ENCODE assay signal across 13 cellular contexts in genomic region chr1:151368745-151369610, GRCh38. TPM values are rescaled to one million over a fixed set of nuclear protein-coding genes. Genes with fewer than 3 reads are reported as not detected.
DNase-seq lines count a peak whose midpoint lies in the region; ATAC-seq and TF ChIP-seq lines count a peak whose summit lies in the region.
"Had no signal": no experiment of that assay in that cellular context is flagged by ENCODE, and none has a peak within 500 bp of the region (broad histone marks: within the 10 kb centered on the region; RNA-seq: fewer than 3 reads in every experiment).

No MANE protein-coding gene starts in this region.

- no peak overlapping the region for H2BK120ac ChIP-seq in mesenchymal stem cell (ENCODE audit: low read depth, low read length)

- peaks cover 6% of the 10 kb centered on the region for H3K79me1 ChIP-seq in mesenchymal stem cell (replicated peaks; ENCODE audit: low read length, poor library complexity, severe bottlenecking)

- H2BK5ac ChIP-seq in mesenchymal stem cell (ENCODE audit: low read depth, low read length, poor library complexity, severe bottlenecking), result no peak overlapping the region

- H3K23ac ChIP-seq in mesenchymal stem cell (ENCODE audit: low read length in 2 of 2), result peak overlapping the region in 1 of 2 experiments; percentile 87

- H2AFZ ChIP-seq in mesenchymal stem cell (ENCODE audit: low read depth, low read length), result no peak overlapping the region
- H2AFZ ChIP-seq: neural progenitor cell had no signal

- H3K27ac ChIP-seq in left ventricle myocardium inferior (replicated peaks), result peak overlapping the region; percentile 89
- peak overlapping the region; percentile 76 for H3K27ac ChIP-seq in lower lobe of right lung
- peak overlapping the region; percentile 82 for H3K27ac ChIP-seq in upper lobe of right lung
- no peak overlapping the region for H3K27ac ChIP-seq in foreskin keratinocyte
- no peak overlapping the region for H3K27ac ChIP-seq in mesenchymal stem cell (ENCODE audit: low read length, poor library complexity, severe bottlenecking)
- H3K27ac ChIP-seq: neural progenitor cell had no signal

- H3K36me3 ChIP-seq in left ventricle myocardium inferior (peaks cover 38% of the 10 kb centered on the region), lower lobe of right lung (peaks cover 56% of the 10 kb centered on the region), upper lobe of right lung (peaks cover 44% of the 10 kb centered on the region), mesenchymal stem cell (ENCODE audit: control insufficient read depth in 1 of 2, insufficient read depth in 2 of 2, low read depth in 1 of 2, low read length in 2 of 2) (peaks cover 36 to 52% of the 10 kb centered on the region in 2 experiments)
- H3K36me3 ChIP-seq: neural progenitor cell had no signal

- H3K18ac ChIP-seq in mesenchymal stem cell (ENCODE audit: low read depth in 1 of 2, low read length in 2 of 2), result no peak overlapping the region

- intact Hi-C loops in left ventricle myocardium inferior (cut with micrococcal nuclease), result no loop called here
- intact Hi-C loops in Right ventricle myocardium inferior (cut with DNase I), result no loop called here
- intact Hi-C loops in lower lobe of right lung (cut with DNase I), result no loop called here
- intact Hi-C loops in upper lobe of right lung (cut with DNase I), result no loop called here

- H2AK5ac ChIP-seq in mesenchymal stem cell (ENCODE audit: low read length, severe bottlenecking), result no peak overlapping the region

- no peak for DNase-seq in left ventricle myocardium inferior
- DNase-seq in Right ventricle myocardium inferior (ENCODE audit: missing footprints), result no peak
- DNase-seq in NCI-H774 (lab: John Stamatoyannopoulos, UW), result peak; percentile 17
- DNase-seq in lower lobe of right lung, result peak; percentile 32
- no peak for DNase-seq in upper lobe of right lung
- no peak for DNase-seq in foreskin keratinocyte
- no peak for DNase-seq in activated CD4-positive, CD25-positive, alpha-beta regulatory T cell (lab: John Stamatoyannopoulos, UW)
- no peak for DNase-seq in mesenchymal stem cell
- DNase-seq: activated CD4-positive, alpha-beta T cell treated with anti-CD3 and anti-CD28 coated beads, Interleukin-2, amount 50 U/mL, for 4 hours; activated naive CD4-positive, alpha-beta T cell treated with anti-CD3 and anti-CD28 coated beads, Interleukin-2, amount 10 ng/mL, durations not matched to agents 7 days and 5 days; T-cell had no signal

- no peak overlapping the region for H3K9ac ChIP-seq in mesenchymal stem cell (ENCODE audit: low read length)
- H3K9ac ChIP-seq: neural progenitor cell had no signal

- H3K14ac ChIP-seq in mesenchymal stem cell (ENCODE audit: low read length in 2 of 2), result peak overlapping the region in 1 of 2 experiments; percentile 22

- peaks cover 64% of the 10 kb centered on the region for H3K4me1 ChIP-seq in left ventricle myocardium inferior
- peaks cover 49% of the 10 kb centered on the region for H3K4me1 ChIP-seq in lower lobe of right lung
- H3K4me1 ChIP-seq in upper lobe of right lung, result peaks cover 31% of the 10 kb centered on the region
- H3K4me1 ChIP-seq in foreskin keratinocyte, result no peaks in the 10 kb centered on the region
- H3K4me1 ChIP-seq in mesenchymal stem cell (ENCODE audit: control insufficient read depth, insufficient read depth, low read depth, low read length), result peaks cover 20% of the 10 kb centered on the region

- H3K9me3 ChIP-seq in left ventricle myocardium inferior (replicated peaks) (no peaks in the 10 kb centered on the region), lower lobe of right lung (no peaks in the 10 kb centered on the region), upper lobe of right lung (no peaks in the 10 kb centered on the region), mesenchymal stem cell (ENCODE audit: control insufficient read depth, low read length) (no peaks in the 10 kb centered on the region)

- H4K91ac ChIP-seq in mesenchymal stem cell (ENCODE audit: low read length), result no peak overlapping the region

- no peak overlapping the region for H2BK15ac ChIP-seq in mesenchymal stem cell (ENCODE audit: low read depth, poor library complexity, severe bottlenecking)

- H4K8ac ChIP-seq in mesenchymal stem cell (ENCODE audit: low read length), result no peak overlapping the region

- TF ChIP-seq CTCF in left ventricle myocardium inferior (IDR thresholded peaks at IDR 0.05; ENCODE audit: borderline replicate concordance) (no peak), lower lobe of right lung (IDR thresholded peaks at IDR 0.05) (no peak), upper lobe of right lung (IDR thresholded peaks at IDR 0.05) (no peak), foreskin keratinocyte (conservative IDR thresholded peaks at IDR 0.05) (no peak)

- no peak overlapping the region for H3K4me2 ChIP-seq in mesenchymal stem cell (ENCODE audit: low read length, poor library complexity, severe bottlenecking)
- H3K4me2 ChIP-seq: neural progenitor cell had no signal

- peak overlapping the region; percentile 69 for H3K4me3 ChIP-seq in left ventricle myocardium inferior
- H3K4me3 ChIP-seq in lower lobe of right lung, result peak overlapping the region; percentile 70
- H3K4me3 ChIP-seq in upper lobe of right lung, result no peak overlapping the region
- no peak overlapping the region for H3K4me3 ChIP-seq in mesenchymal stem cell (ENCODE audit: insufficient read depth in 1 of 2, low read depth in 1 of 2, low read length in 2 of 2)
- H3K4me3 ChIP-seq: neural progenitor cell had no signal

- H2BK12ac ChIP-seq in mesenchymal stem cell (ENCODE audit: low read length in 2 of 2), result no peak overlapping the region

- no peak overlapping the region for H3K4ac ChIP-seq in mesenchymal stem cell (ENCODE audit: low read depth in 1 of 2, low read length in 2 of 2)

- WGBS in mesenchymal stem cell, result 92% methylated on average over 24 of the region's 24 CpGs

- ATAC-seq in Right ventricle myocardium inferior (no peak), lower lobe of right lung (no peak), upper lobe of right lung (no peak), foreskin keratinocyte (no peak)
- ATAC-seq: stimulated activated memory B cell treated with anti-CD40 and anti-IgM and Interleukin-4, amounts not matched to agents 10 μg/mL and 1 μg/mL and 100 μg/mL, for 72 hours; T-cell had no signal

- no peaks in the 10 kb centered on the region for H3K27me3 ChIP-seq in left ventricle myocardium inferior (ENCODE audit: low read depth)
- H3K27me3 ChIP-seq in lower lobe of right lung (ENCODE audit: low read depth), result no peaks in the 10 kb centered on the region
- no peaks in the 10 kb centered on the region for H3K27me3 ChIP-seq in upper lobe of right lung
- no peaks in the 10 kb centered on the region for H3K27me3 ChIP-seq in foreskin keratinocyte
- no peaks in the 10 kb centered on the region for H3K27me3 ChIP-seq in mesenchymal stem cell (ENCODE audit: control insufficient read depth in 1 of 2, insufficient read depth in 1 of 2, low read length in 2 of 2)
- H3K27me3 ChIP-seq: neural progenitor cell had no signal

RNA-seq across cellular contexts. Expression of gene SELENBP1, which starts 3.5 kb away (rescaled TPM):
- 66.3 TPM for total RNA-seq in left ventricle myocardium inferior
- total RNA-seq in Right ventricle myocardium inferior, result 129 TPM
- total RNA-seq in lower lobe of right lung, result 413 TPM
- 321 TPM for total RNA-seq in upper lobe of right lung
- total RNA-seq in foreskin keratinocyte, result 1.6 and 2.6 TPM in 2 replicates
- polyA plus RNA-seq in foreskin keratinocyte, result 2.0 and 3.3 TPM in 2 replicates
- polyA plus RNA-seq in mesenchymal stem cell (2013, experiment 1 of 2), result 23.4 TPM
- 22.9 TPM for polyA plus RNA-seq in mesenchymal stem cell (2013, experiment 2 of 2)

RNA-seq across cellular contexts. Expression of gene RFX5, which starts 21.9 kb away (rescaled TPM):
- total RNA-seq in left ventricle myocardium inferior (21.0 TPM), Right ventricle myocardium inferior (16.5 TPM), lower lobe of right lung (57.6 TPM), upper lobe of right lung (45.8 TPM), foreskin keratinocyte (29.2 and 38.4 TPM in 2 replicates)
- 14.5 and 14.6 TPM in 2 replicates for polyA plus RNA-seq in foreskin keratinocyte
- 31.1 TPM for polyA plus RNA-seq in mesenchymal stem cell (2013, experiment 1 of 2)
- 32.1 TPM for polyA plus RNA-seq in mesenchymal stem cell (2013, experiment 2 of 2)

RNA-seq across cellular contexts. Expression of gene PSMB4, which starts 30.4 kb away (rescaled TPM):
- total RNA-seq in left ventricle myocardium inferior, result 186 TPM
- 185 TPM for total RNA-seq in Right ventricle myocardium inferior
- total RNA-seq in lower lobe of right lung, result 177 TPM
- 177 TPM for total RNA-seq in upper lobe of right lung
- 318 and 323 TPM in 2 replicates for total RNA-seq in foreskin keratinocyte
- polyA plus RNA-seq in foreskin keratinocyte, result 392 and 412 TPM in 2 replicates
- polyA plus RNA-seq in mesenchymal stem cell (2013, experiment 1 of 2), result 383 TPM
- 390 TPM for polyA plus RNA-seq in mesenchymal stem cell (2013, experiment 2 of 2)

RNA-seq across cellular contexts. Expression of gene PI4KB, which starts 41.8 kb away (rescaled TPM):
- 44.5 TPM for total RNA-seq in left ventricle myocardium inferior
- 53.7 TPM for total RNA-seq in Right ventricle myocardium inferior
- 66.0 TPM for total RNA-seq in lower lobe of right lung
- total RNA-seq in upper lobe of right lung, result 65.0 TPM
- 38.1 and 38.3 TPM in 2 replicates for total RNA-seq in foreskin keratinocyte
- 33.3 and 34.9 TPM in 2 replicates for polyA plus RNA-seq in foreskin keratinocyte
- polyA plus RNA-seq in mesenchymal stem cell (2013, experiment 1 of 2), result 36.1 TPM
- 36.1 TPM for polyA plus RNA-seq in mesenchymal stem cell (2013, experiment 2 of 2)

Comparison
In these comparisons a context has a peak if more than half of its experiments do, and no peak if none do; other contexts are left out.
1. DNase-seq: peak in NCI-H774 (single experiment) and lower lobe of right lung (single experiment); none in left ventricle myocardium inferior (single experiment), Right ventricle myocardium inferior (single experiment), upper lobe of right lung (single experiment), foreskin keratinocyte (0 of 2), activated CD4-positive, CD25-positive, alpha-beta regulatory T cell (0 of 4) and mesenchymal stem cell (single experiment).
2. H3K27ac ChIP-seq: peak in left ventricle myocardium inferior (single experiment), lower lobe of right lung (single experiment) and upper lobe of right lung (single experiment); none in foreskin keratinocyte (single experiment) and mesenchymal stem cell (single experiment).
3. H3K4me3 ChIP-seq: peak in left ventricle myocardium inferior (single experiment) and lower lobe of right lung (single experiment); none in upper lobe of right lung (single experiment) and mesenchymal stem cell (0 of 2).
4. RNA of gene SELENBP1, which starts 3.5 kb away (total RNA-seq): 413 TPM in lower lobe of right lung (single experiment), 321 TPM in upper lobe of right lung (single experiment), 129 TPM in Right ventricle myocardium inferior (single experiment) and 66.3 TPM in left ventricle myocardium inferior (single experiment); 1.6 to 2.6 TPM in foreskin keratinocyte; every median in the first group is over 10 times any median in the second.